In the genomic region with DNA sequence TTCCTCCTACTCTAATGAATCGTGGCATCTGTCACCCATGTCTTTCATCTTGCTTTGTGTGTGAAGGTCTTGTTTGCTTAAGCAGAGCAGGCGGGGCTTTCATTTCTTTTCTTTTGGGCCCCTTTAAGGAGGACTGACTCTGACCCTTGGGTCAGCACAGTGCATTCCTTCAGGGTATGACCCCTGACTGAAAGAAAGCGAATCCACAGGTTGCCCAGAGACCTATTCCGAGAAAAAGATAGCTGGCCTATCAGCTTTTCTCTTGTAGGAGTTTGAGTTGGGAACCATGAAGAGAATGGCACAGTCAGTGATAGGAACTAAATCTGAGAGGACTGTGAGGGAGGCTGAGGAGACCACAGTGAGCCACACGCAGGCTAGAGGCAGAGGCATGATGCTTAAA, we compare ENCODE assay signal across 18 cellular contexts.
"Had no signal": no experiment of that assay in that cellular context is flagged by ENCODE, and none has a peak within 500 bp of the region (broad histone marks: within the 10 kb centered on the region; RNA-seq: fewer than 3 reads in every experiment).

No MANE protein-coding gene starts in this region.

- H3K4me3 ChIP-seq: adrenal gland, heart right ventricle, left lung, mucosa of descending colon, upper lobe of right lung had no signal

- H3K4me1 ChIP-seq: adrenal gland, heart right ventricle, left lung had no signal

- DNase-seq: activated CD4-positive, alpha-beta T cell treated with anti-CD3 and anti-CD28 coated beads for 1 hour; activated CD4-positive, alpha-beta T cell treated with anti-CD3 and anti-CD28 coated beads, Interleukin-2, amount 50 U/mL, for 4 hours; activated gamma-delta T cell treated with Interleukin-2 at 50 U/mL for 16 hours; activated T-cell treated with anti-CD3 and anti-CD28 coated beads, Interleukin-2, amount 50 U/mL, for 72 hours; adrenal gland; heart right ventricle; left lung; mucosa of descending colon; naive thymus-derived CD4-positive, alpha-beta T cell; nucleus accumbens; stimulated activated CD4-positive, alpha-beta T cell treated with anti-CD3 and anti-CD28 coated beads, Interleukin-12 subunit alpha, Interleukin-12 subunit beta, amount 100 ng/mL, for 4 hours; stimulated activated CD4-positive, alpha-beta T cell treated with anti-CD3 and anti-CD28 coated beads, Interleukin-2, amount 100 ng/mL, for 24 hours; stimulated activated naive CD8-positive, alpha-beta T cell treated with anti-CD3 and anti-CD28 coated beads, Interleukin-15, Interleukin-2, amounts not matched to agents 100 U/mL and 50 U/mL, for 24 hours; SW 1271; T-helper 2 cell; upper lobe of right lung had no signal

- H3K4me1 Mint-ChIP-seq: naive thymus-derived CD4-positive, alpha-beta T cell had no signal

- H3K4me3 Mint-ChIP-seq: activated T-cell treated with anti-CD3 and anti-CD28 coated beads, Interleukin-2, amount 50 U/mL, for 72 hours; naive thymus-derived CD4-positive, alpha-beta T cell had no signal

- ATAC-seq: activated naive CD4-positive, alpha-beta T cell treated with anti-CD3 and anti-CD28 coated beads, Interleukin-2, amount 50 U/mL, for 72 hours; activated T-cell treated with anti-CD3 and anti-CD28 coated beads, Interleukin-2, amount 50 U/mL, for 72 hours; heart right ventricle; naive thymus-derived CD4-positive, alpha-beta T cell; stimulated activated naive CD8-positive, alpha-beta T cell treated with anti-CD3 and anti-CD28 coated beads, Interleukin-15, Interleukin-2, amounts not matched to agents 100 U/mL and 50 U/mL, for 24 hours; upper lobe of right lung had no signal

- H3K9me3 Mint-ChIP-seq: activated naive CD4-positive, alpha-beta T cell treated with anti-CD3 and anti-CD28 coated beads, Interleukin-2, amount 50 U/mL, for 72 hours; activated T-cell treated with anti-CD3 and anti-CD28 coated beads, Interleukin-2, amount 50 U/mL, for 72 hours had no signal

- H3K27me3 ChIP-seq: adrenal gland, heart right ventricle, left lung, upper lobe of right lung had no signal

- H3K36me3 Mint-ChIP-seq: activated naive CD4-positive, alpha-beta T cell treated with anti-CD3 and anti-CD28 coated beads, Interleukin-2, amount 50 U/mL, for 72 hours; naive thymus-derived CD4-positive, alpha-beta T cell had no signal

- H3K27ac Mint-ChIP-seq: activated naive CD4-positive, alpha-beta T cell treated with anti-CD3 and anti-CD28 coated beads, Interleukin-2, amount 50 U/mL, for 72 hours; activated T-cell treated with anti-CD3 and anti-CD28 coated beads, Interleukin-2, amount 50 U/mL, for 72 hours; naive thymus-derived CD4-positive, alpha-beta T cell had no signal

- H3K9me3 ChIP-seq: adrenal gland, heart right ventricle, left lung, mucosa of descending colon, upper lobe of right lung had no signal

- H3K27ac ChIP-seq: adrenal gland, heart right ventricle, left lung, upper lobe of right lung, VCaP had no signal
